Comparison of ENCODE assay signal across 1 cellular context in genomic region chr2:20593072-20594034, GRCh38.
TF ChIP-seq lines count a peak whose summit lies in the region.

No MANE protein-coding gene starts in this region.

TF ChIP-seq in HepG2, 621 proteins besides CTCF, POLR2A, EP300 and RAD21 (continued from another document and continues in another):
- TF ChIP-seq DZIP1 (CRISPR knock-in tag; IDR thresholded peaks at IDR 0.05): no peak
- peak; percentile 6; the same call in 1 of the 2 replicates for TF ChIP-seq ZNF557 (CRISPR knock-in tag; IDR thresholded peaks at IDR 0.05)
- TF ChIP-seq HMGXB4 (CRISPR knock-in tag; IDR thresholded peaks at IDR 0.05; ENCODE audit: borderline replicate concordance in 1 of 2, low read depth in 1 of 2): peak; percentile 84 to 93; a peak in 3 of 4 replicates
- TF ChIP-seq STAT6 (CRISPR knock-in tag; IDR thresholded peaks at IDR 0.05; ENCODE audit: borderline replicate concordance): peak; percentile 100
- TF ChIP-seq FUBP1 (CRISPR knock-in tag; IDR thresholded peaks at IDR 0.05; ENCODE audit: borderline replicate concordance): peak; percentile 95; the same call in 1 of the 2 replicates
- TF ChIP-seq ZNF256 (CRISPR knock-in tag; conservative IDR thresholded peaks at IDR 0.05): 0 out of 2 replicates have a peak, but pooled peaks have one; percentile 49
- no peak; the same call in 1 of the 2 replicates for TF ChIP-seq RAD51 (IDR thresholded peaks at IDR 0.05; ENCODE audit: borderline replicate concordance)
- TF ChIP-seq ZNF83 (CRISPR knock-in tag; IDR thresholded peaks at IDR 0.05; ENCODE audit: borderline replicate concordance): peak; percentile 30; the same call in 1 of the 2 replicates
- peak; percentile 55; the same call in 1 of the 2 replicates for TF ChIP-seq TRIM24 (CRISPR knock-in tag; IDR thresholded peaks at IDR 0.05)
- TF ChIP-seq ZBTB20 (CRISPR knock-in tag; IDR thresholded peaks at IDR 0.05; ENCODE audit: borderline replicate concordance, low read depth): peak; percentile 96
- peak; percentile 94 for TF ChIP-seq RFXAP (CRISPR knock-in tag; IDR thresholded peaks at IDR 0.05; ENCODE audit: borderline replicate concordance)
- TF ChIP-seq NFKBIZ (CRISPR knock-in tag; IDR thresholded peaks at IDR 0.05): peak; percentile 96
- TF ChIP-seq PRDM15 (CRISPR knock-in tag; IDR thresholded peaks at IDR 0.05): no peak; the same call in 1 of the 2 replicates
- peak; percentile 9 for TF ChIP-seq ZNF282 (IDR thresholded peaks at IDR 0.05; ENCODE audit: partially characterized antibody)
- peak; percentile 100 for TF ChIP-seq KDM6A (CRISPR knock-in tag; IDR thresholded peaks at IDR 0.05; ENCODE audit: low read depth)
- no peak for TF ChIP-seq ZNF773 (CRISPR knock-in tag; IDR thresholded peaks at IDR 0.05; ENCODE audit: borderline replicate concordance)
- peak; percentile 52; the same call in 1 of the 2 replicates for TF ChIP-seq ZNF800 (CRISPR knock-in tag; IDR thresholded peaks at IDR 0.05)
- TF ChIP-seq FOSL1 (CRISPR knock-in tag; IDR thresholded peaks at IDR 0.05; ENCODE audit: borderline replicate concordance): peak; percentile 100
- peak; percentile 98 for TF ChIP-seq ZNF407 (CRISPR knock-in tag; IDR thresholded peaks at IDR 0.05; ENCODE audit: not compliant biosample characterization)
- TF ChIP-seq ZNF558 (CRISPR knock-in tag; IDR thresholded peaks at IDR 0.05; ENCODE audit: borderline replicate concordance): peak; percentile 42; the same call in 1 of the 2 replicates
- 0 out of 2 replicates have a peak, but pooled peaks have one; percentile 49 for TF ChIP-seq RARG (CRISPR knock-in tag; IDR thresholded peaks at IDR 0.05; ENCODE audit: low read depth)
- TF ChIP-seq CHD2 (IDR thresholded peaks at IDR 0.05; ENCODE audit: low read depth, low read length): peak; percentile 78; the same call in 1 of the 2 replicates
- peak; percentile 81 for TF ChIP-seq GABPB1 (CRISPR knock-in tag; IDR thresholded peaks at IDR 0.05)
- TF ChIP-seq ZSCAN29 (CRISPR knock-in tag; conservative IDR thresholded peaks at IDR 0.05): peak; percentile 98
- TF ChIP-seq SKI (IDR thresholded peaks at IDR 0.05; ENCODE audit: partially characterized antibody): peak; percentile 100
- no peak for TF ChIP-seq DBP (CRISPR knock-in tag; IDR thresholded peaks at IDR 0.05; ENCODE audit: not compliant biosample characterization)
- TF ChIP-seq NR2F6 (IDR thresholded peaks at IDR 0.05): peak; percentile 100
- peak; percentile 99 for TF ChIP-seq NR2F6 (CRISPR knock-in tag; IDR thresholded peaks at IDR 0.05)
- no peak; the same call in none of the 2 replicates for TF ChIP-seq PHF20 (CRISPR knock-in tag; IDR thresholded peaks at IDR 0.05)
